Comparison of ENCODE assay signal across 8 cellular contexts in the genomic region with DNA sequence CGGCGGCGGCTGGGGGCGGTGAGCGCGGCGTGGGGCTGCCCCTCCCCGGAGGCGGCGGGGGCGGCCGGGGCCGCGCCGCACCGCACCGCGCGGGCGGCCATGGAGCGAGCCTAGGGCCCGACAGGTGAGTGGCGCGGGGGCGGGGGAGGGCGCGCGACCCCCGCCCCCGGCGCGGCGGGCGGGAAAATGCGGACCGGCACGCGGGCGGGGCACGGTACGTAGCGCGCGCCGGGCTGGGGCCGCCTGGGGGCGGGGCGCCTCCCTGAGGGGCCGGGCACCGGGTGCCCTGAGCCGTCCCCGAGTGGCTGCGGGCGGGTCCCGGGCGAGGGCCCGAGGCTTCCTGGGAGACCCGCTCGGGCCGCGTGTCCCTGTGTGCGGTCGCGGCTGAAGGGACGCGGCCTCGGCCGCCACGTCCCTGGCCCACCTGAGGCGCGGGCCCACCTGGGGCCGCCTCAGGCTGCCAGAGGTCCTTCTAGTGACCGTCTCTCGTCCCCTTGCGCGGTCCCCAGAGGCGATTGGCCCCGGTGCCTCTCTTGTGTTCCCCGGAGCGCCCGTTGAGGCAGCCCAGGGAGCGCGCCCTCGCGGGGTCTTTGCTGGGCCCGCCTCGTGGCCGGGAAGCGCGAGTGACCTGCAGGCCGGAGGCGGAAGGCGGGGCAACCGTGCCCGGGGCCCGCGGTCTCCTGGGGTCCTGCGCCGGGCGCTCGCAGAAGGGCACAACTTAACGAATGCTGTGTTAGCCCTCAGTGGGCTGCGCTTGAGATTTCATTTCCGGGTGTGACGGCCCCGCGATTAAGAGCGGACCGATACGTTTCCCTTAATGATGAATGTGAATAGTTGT. TPM values are rescaled to one million over a fixed set of nuclear protein-coding genes. Genes with fewer than 3 reads are reported as not detected.
DNase-seq lines count a peak whose midpoint lies in the region; ATAC-seq lines count a peak whose summit lies in the region.

No MANE protein-coding gene starts in this region.

- H3K27me3 Mint-ChIP-seq in central memory CD8-positive, alpha-beta T cell: no peaks in the 10 kb centered on the region

- ATAC-seq in GM18858 (IDR thresholded peaks at IDR 0.05; ENCODE audit: unreplicated experiment): peak; percentile 48
- ATAC-seq in HG03060 (IDR thresholded peaks at IDR 0.05; ENCODE audit: low read depth, unreplicated experiment): peak; percentile 42
- ATAC-seq in activated CD4-positive, CD25-positive, alpha-beta regulatory T cell treated with anti-CD3 and anti-CD28 coated beads, Interleukin-2, amount 50 U/mL, for 24 hours: peak; percentile 82 to 87
- peak; percentile 83 for ATAC-seq in central memory CD8-positive, alpha-beta T cell (replicated peaks; ENCODE audit: extremely low read depth, poor library complexity, severe bottlenecking)
- ATAC-seq in left colon: peak; percentile 83

- peaks cover 50% of the 10 kb centered on the region for H3K4me1 Mint-ChIP-seq in central memory CD8-positive, alpha-beta T cell

- intact Hi-C loops in left colon (cut with DNase I, micrococcal nuclease): no loop called here

- peak overlapping the region; percentile 84 for H3K27ac Mint-ChIP-seq in central memory CD8-positive, alpha-beta T cell (ENCODE audit: low read depth)

- H3K9me3 Mint-ChIP-seq in central memory CD8-positive, alpha-beta T cell: no peaks in the 10 kb centered on the region

- in situ Hi-C loops in ACHN (cut with HindIII; ENCODE audit: low pct_ligation_motif_present, low pct_unique_long_range_greater_than_20kb, low sequenced_read_pairs): no loop called here

- peak overlapping the region; percentile 81 for H3K4me3 Mint-ChIP-seq in central memory CD8-positive, alpha-beta T cell

- peaks cover 10% of the 10 kb centered on the region for H3K36me3 Mint-ChIP-seq in central memory CD8-positive, alpha-beta T cell (ENCODE audit: insufficient read depth)

- DNase-seq in ACHN: peak; percentile 86
- DNase-seq in NCI-H2171 treated with DMSO at 0.1 percent for 48 hours (lab: John Stamatoyannopoulos, UW): peak; percentile 70
- DNase-seq in central memory CD8-positive, alpha-beta T cell (ENCODE audit: low spot score in 2 of 2): peak; percentile 48 to 53
- DNase-seq in left colon: peak; percentile 80 to 88
- peak; percentile 73 to 79 for DNase-seq in stimulated activated CD4-positive, alpha-beta T cell treated with anti-CD3 and anti-CD28 coated beads, Interleukin-2, amount 100 ng/mL, for 24 hours

RNA-seq across cellular contexts. Expression of gene FAM20B, which starts 0.5 kb away (rescaled TPM):
- 10 to 100 TPM; 32.6 to 36.5 TPM for total RNA-seq in left colon

RNA-seq across cellular contexts. Expression of gene TOR3A, which starts 55.7 kb away (rescaled TPM):
- 10 to 100 TPM; 26.9 to 27.4 TPM for total RNA-seq in left colon

Comparison
In these comparisons a context has a peak if more than half of its experiments do, and no peak if none do; other contexts are left out.
1. Peak in every context shown above with its lines: DNase-seq and ATAC-seq.